ENCODE assay signal across 9 cellular contexts in genomic region chr1:201883786-201884185, GRCh38. TPM values are rescaled to one million over a fixed set of nuclear protein-coding genes. Genes with fewer than 3 reads are reported as not detected.
DNase-seq lines count a peak whose midpoint lies in the region.
"Had no signal": no experiment of that assay in that cellular context is flagged by ENCODE, and none has a peak within 500 bp of the region (broad histone marks: within the 10 kb centered on the region; RNA-seq: fewer than 3 reads in every experiment).

No MANE protein-coding gene starts in this region.

- DNase-seq in AG08395 (ENCODE audit: low spot score) (peak; percentile 35), KBM-7 (peak; percentile 59), kidney tubule cell (ENCODE audit: low spot score) (peak; percentile 35), middle frontal gyrus (ENCODE audit: extremely low spot score, low spot score) (no peak), NCI-H1417 treated with DMSO at 0.1 percent for 48 hours (lab: John Stamatoyannopoulos, UW) (no peak), mesenteric fat pad (ENCODE audit: low spot score) (no peak), COR-L47 (lab: John Stamatoyannopoulos, UW) (no peak)

- in situ Hi-C loops in KBM-7 (cut with MboI; ENCODE audit: low pct_unique_long_range_greater_than_20kb, low sequenced_read_pairs): loop anchor here (25.0 kb wide), 1 partner anchor 229 kb away; the partner anchor contains the start of gene GPR37L1

- peak overlapping the region; percentile 59 for H3K27ac ChIP-seq in angular gyrus (ENCODE audit: low read depth, low read length)
- H3K27ac ChIP-seq: hepatocyte had no signal

RNA-seq across cellular contexts. Expression of gene SHISA4, which starts 4.9 kb away (rescaled TPM):
- 10.3 TPM for total RNA-seq in mesenteric fat pad

RNA-seq across cellular contexts. Expression of gene IPO9, which starts 54.8 kb away (rescaled TPM):
- total RNA-seq in mesenteric fat pad: 40.9 TPM

Comparison
In these comparisons a context has a peak if more than half of its experiments do, and no peak if none do; other contexts are left out.
1. DNase-seq: peak in AG08395 (single experiment), KBM-7 (single experiment) and kidney tubule cell (single experiment); none in middle frontal gyrus (single experiment), NCI-H1417 treated with DMSO at 0.1 percent for 48 hours (single experiment), mesenteric fat pad (single experiment) and COR-L47 (single experiment).